In the genomic region with DNA sequence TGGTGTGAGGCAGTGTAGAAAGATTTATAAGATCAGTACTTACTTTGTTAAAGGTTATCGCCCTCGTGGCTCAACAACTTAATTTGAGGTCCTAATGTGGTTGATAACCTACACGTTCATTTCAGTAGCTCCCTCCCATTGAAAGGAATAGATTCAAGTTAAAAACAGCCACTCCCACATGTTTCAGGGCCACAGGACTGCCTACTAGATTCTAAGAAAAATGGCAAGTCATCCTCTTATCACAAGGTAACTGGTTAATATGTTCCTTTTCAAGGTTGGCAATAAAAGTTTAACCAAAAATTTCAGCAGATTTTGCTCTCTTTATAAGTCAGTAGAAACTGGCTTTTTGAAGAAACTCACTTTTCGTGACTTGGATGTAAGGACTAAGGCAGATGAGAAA, we compare ENCODE assay signal across 26 cellular contexts. TPM values are rescaled to one million over a fixed set of nuclear protein-coding genes. Genes with fewer than 3 reads are reported as not detected.
DNase-seq lines count a peak whose midpoint lies in the region; ATAC-seq, FAIRE-seq and TF ChIP-seq lines count a peak whose summit lies in the region.
"Had no signal": no experiment of that assay in that cellular context is flagged by ENCODE, and none has a peak within 500 bp of the region (broad histone marks: within the 10 kb centered on the region; RNA-seq: fewer than 3 reads in every experiment).

No MANE protein-coding gene starts in this region.

- TF ChIP-seq POLR2A in adrenal gland (IDR thresholded peaks at IDR 0.05) (peak in 1 of 2 donors; percentile 19), HepG2 (IDR thresholded peaks at IDR 0.05; ENCODE audit: insufficient read depth in 1 of 2, low read depth in 2 of 2, low read length in 2 of 2) (no peak; a peak in 1 of 4 replicates)

- no peaks in the 10 kb centered on the region for H3K79me1 ChIP-seq in mesenchymal stem cell (replicated peaks; ENCODE audit: low read length, poor library complexity, severe bottlenecking)

- intact Hi-C loops in adrenal gland (cut with DNase I): no loop called here
- intact Hi-C loops in HepG2 (cut with micrococcal nuclease; ENCODE audit: unreplicated experiment): no loop called here

- no peak overlapping the region for H3K14ac ChIP-seq in mesenchymal stem cell (ENCODE audit: low read length in 2 of 2)

- H2BK12ac ChIP-seq in mesenchymal stem cell (ENCODE audit: low read length in 2 of 2): no peak overlapping the region

- no peak overlapping the region for H3K4me2 ChIP-seq in SK-N-SH
- H3K4me2 ChIP-seq in HepG2 (ENCODE audit: low read depth, low read length): peak overlapping the region; percentile 19
- no peak overlapping the region for H3K4me2 ChIP-seq in mesenchymal stem cell (ENCODE audit: low read length, poor library complexity, severe bottlenecking)
- H3K4me2 ChIP-seq: BLaER1 treated with 17β-estradiol and CSF1 and Interleukin-3, amounts not matched to agents 10 nM and 100 nM; GM23338; KMS-11 had no signal

- H3K18ac ChIP-seq in mesenchymal stem cell (ENCODE audit: low read depth in 1 of 2, low read length in 2 of 2): no peak overlapping the region

- H3K9ac ChIP-seq in SK-N-SH (no peak overlapping the region), HepG2 (ENCODE audit: insufficient read depth, low read depth, low read length) (no peak overlapping the region), mesenchymal stem cell (ENCODE audit: low read length) (no peak overlapping the region)
- H3K9ac ChIP-seq: BLaER1 treated with 17β-estradiol and CSF1 and Interleukin-3, amounts not matched to agents 10 nM and 100 nM; KMS-11 had no signal

- H3K9me3 ChIP-seq in SK-N-SH: no peaks in the 10 kb centered on the region
- H3K9me3 ChIP-seq in adrenal gland (replicated peaks in 1 of 3): no peaks in the 10 kb centered on the region
- H3K9me3 ChIP-seq in HepG2 (ENCODE audit: low read length): peaks cover 8% of the 10 kb centered on the region
- H3K9me3 ChIP-seq in mesenchymal stem cell (ENCODE audit: control insufficient read depth, low read length): no peaks in the 10 kb centered on the region

- no peak overlapping the region for H3K4ac ChIP-seq in mesenchymal stem cell (ENCODE audit: low read depth in 1 of 2, low read length in 2 of 2)

- no peaks in the 10 kb centered on the region for H3K9me2 ChIP-seq in SK-N-SH

- no peak overlapping the region for H2BK15ac ChIP-seq in mesenchymal stem cell (ENCODE audit: low read depth, poor library complexity, severe bottlenecking)

- no peak overlapping the region for H3K4me3 Mint-ChIP-seq in stimulated activated effector memory CD8-positive, alpha-beta T cell treated with anti-CD3 and anti-CD28 coated beads, Interleukin-12 subunit alpha, Interleukin-12 subunit beta, amount 100 ng/mL, for 72 hours
- H3K4me3 Mint-ChIP-seq: CD4-positive, alpha-beta memory T cell; GM23338 had no signal

- no TSS peak for BruUV-seq in HepG2 (replicated peaks; lab: Mats Ljungman, UMichigan)

- no peak overlapping the region for H3K23ac ChIP-seq in mesenchymal stem cell (ENCODE audit: low read length in 2 of 2)

- TF ChIP-seq RAD21 in SK-N-SH (IDR thresholded peaks at IDR 0.05; ENCODE audit: low read length) (no peak), HepG2 (CRISPR knock-in tag; IDR thresholded peaks at IDR 0.05) (no peak)

- no peak overlapping the region for H2BK5ac ChIP-seq in mesenchymal stem cell (ENCODE audit: low read depth, low read length, poor library complexity, severe bottlenecking)

- H3K27ac Mint-ChIP-seq in stimulated activated effector memory CD8-positive, alpha-beta T cell treated with anti-CD3 and anti-CD28 coated beads, Interleukin-12 subunit alpha, Interleukin-12 subunit beta, amount 100 ng/mL, for 72 hours: no peak overlapping the region
- H3K27ac Mint-ChIP-seq: CD4-positive, alpha-beta memory T cell; GM23338 had no signal

- H2AK5ac ChIP-seq in mesenchymal stem cell (ENCODE audit: low read length, severe bottlenecking): no peak overlapping the region

- WGBS in SK-N-SH (ENCODE audit: low lambda C conversion rate): 42% methylated on average over 4 of the region's 4 CpGs
- WGBS in adrenal gland, 4 donors: 33 to 41% (median 39%) methylated on average over 4 of the region's 4 CpGs
- 35% methylated on average over 4 of the region's 4 CpGs for WGBS in HepG2 (ENCODE audit: low lambda C conversion rate)
- WGBS in mesenchymal stem cell: 95% methylated on average over 4 of the region's 4 CpGs

- H2AFZ ChIP-seq in SK-N-SH (ENCODE audit: low read depth): 0 out of 2 replicates have a peak overlapping the region, but pooled peaks have one; percentile 48
- no peak overlapping the region for H2AFZ ChIP-seq in HepG2 (ENCODE audit: low read length)
- no peak overlapping the region for H2AFZ ChIP-seq in mesenchymal stem cell (ENCODE audit: low read depth, low read length)
- H2AFZ ChIP-seq: GM23338 had no signal

- no peak overlapping the region for H4K8ac ChIP-seq in mesenchymal stem cell (ENCODE audit: low read length)

- H4K91ac ChIP-seq in mesenchymal stem cell (ENCODE audit: low read length): no peak overlapping the region

- H3K36me3 ChIP-seq in SK-N-SH (replicated peaks in 1 of 2; ENCODE audit: control insufficient read depth in 1 of 2, insufficient read depth in 2 of 2, low read length in 1 of 2): no peaks in the 10 kb centered on the region
- no peaks in the 10 kb centered on the region for H3K36me3 ChIP-seq in adrenal gland (replicated peaks in 1 of 2)
- H3K36me3 ChIP-seq in HepG2 (replicated peaks in 1 of 2; ENCODE audit: control insufficient read depth in 1 of 2, insufficient read depth in 2 of 2, low read length in 2 of 2): no peaks in the 10 kb centered on the region
- no peaks in the 10 kb centered on the region for H3K36me3 ChIP-seq in H7 (replicated peaks; ENCODE audit: control insufficient read depth, insufficient read depth, low read length)
- H3K36me3 ChIP-seq in mesenchymal stem cell (ENCODE audit: control insufficient read depth in 1 of 2, insufficient read depth in 2 of 2, low read depth in 1 of 2, low read length in 2 of 2): no peaks in the 10 kb centered on the region
- H3K36me3 ChIP-seq: BLaER1 treated with 17β-estradiol and CSF1 and Interleukin-3, amounts not matched to agents 10 nM and 100 nM had no signal

- TF ChIP-seq CTCF in SK-N-SH (IDR thresholded peaks at IDR 0.05) (no peak), adrenal gland (IDR thresholded peaks at IDR 0.05) (no peak), HepG2 (CRISPR knock-in tag; IDR thresholded peaks at IDR 0.05) (no peak)

- in situ Hi-C loops in HepG2 (cut with HindIII; ENCODE audit: extremely low pct_ligation_motif_present, low pct_unique_long_range_greater_than_20kb): no loop called here

- no peak for DNase-seq in SK-N-SH
- DNase-seq in adrenal gland: peak in 1 of 7 donors; percentile 32
- DNase-seq in HepG2 (ENCODE audit: low spot score): no peak
- no peak for DNase-seq in stimulated activated effector memory CD8-positive, alpha-beta T cell treated with anti-CD3 and anti-CD28 coated beads, Interleukin-12 subunit alpha, Interleukin-12 subunit beta, amount 100 ng/mL, for 72 hours (ENCODE audit: low spot score in 2 of 2)
- DNase-seq in H7: no peak
- DNase-seq in mesenchymal stem cell: no peak
- DNase-seq in globus pallidus (ENCODE audit: low spot score): no peak
- DNase-seq: 8988T; Calu3; CD4-positive, alpha-beta memory T cell; DMS153; HCEC 1CT; NCI-H1105 treated with DMSO at 0.1 percent for 48 hours; NCI-H2029 treated with DMSO at 0.1 percent for 48 hours; NCI-H226; NCI-H510A treated with DMSO at 0.1 percent for 48 hours; NCI-H748 treated with DMSO at 0.1 percent for 48 hours had no signal

- CTCF ChIA-PET in SK-N-SH (lab: Yijun Ruan, JAX): interaction anchor here (1.6 kb wide), 1 partner anchor 21 kb away, joined by 4 read pairs; no protein-coding TSS in a partner anchor
- CTCF ChIA-PET in HepG2 (lab: Yijun Ruan, JAX; ENCODE audit: low intra/inter-chr PET ratio, low total read pairs): no interaction called here

- H3K79me2 ChIP-seq in SK-N-SH (ENCODE audit: insufficient read depth): no peaks in the 10 kb centered on the region
- no peaks in the 10 kb centered on the region for H3K79me2 ChIP-seq in HepG2 (ENCODE audit: insufficient read depth, low read length)

- H3K27me3 ChIP-seq in SK-N-SH (ENCODE audit: insufficient read depth): no peaks in the 10 kb centered on the region; the same call in 1 of the 2 replicates
- H3K27me3 ChIP-seq in adrenal gland: no peaks in the 10 kb centered on the region
- no peaks in the 10 kb centered on the region for H3K27me3 ChIP-seq in HepG2 (ENCODE audit: control insufficient read depth in 1 of 2, insufficient read depth in 2 of 2, low read length in 2 of 2)
- H3K27me3 ChIP-seq in H7 (ENCODE audit: control insufficient read depth, insufficient read depth, low read length): no peaks in the 10 kb centered on the region
- peaks cover 0 to 6% of the 10 kb centered on the region in 2 experiments for H3K27me3 ChIP-seq in mesenchymal stem cell (ENCODE audit: control insufficient read depth in 1 of 2, insufficient read depth in 1 of 2, low read length in 2 of 2)
- H3K27me3 ChIP-seq: BLaER1 treated with 17β-estradiol and CSF1 and Interleukin-3, amounts not matched to agents 10 nM and 100 nM had no signal

- no peak overlapping the region for H3K4me3 ChIP-seq in SK-N-SH (ENCODE audit: low read depth in 2 of 2, low read length in 1 of 2)
- H3K4me3 ChIP-seq in adrenal gland: no peak overlapping the region
- no peak overlapping the region for H3K4me3 ChIP-seq in HepG2 (replicated peaks in 1 of 3; ENCODE audit: insufficient read depth in 1 of 3, low read depth in 2 of 3, low read length in 3 of 3)
- H3K4me3 ChIP-seq in H7 (ENCODE audit: insufficient read depth, low read depth, low read length): no peak overlapping the region
- H3K4me3 ChIP-seq in mesenchymal stem cell (ENCODE audit: insufficient read depth in 1 of 2, low read depth in 1 of 2, low read length in 2 of 2): no peak overlapping the region
- H3K4me3 ChIP-seq: BLaER1 treated with 17β-estradiol and CSF1 and Interleukin-3, amounts not matched to agents 10 nM and 100 nM; GM23338 had no signal

- H3K4me1 ChIP-seq in SK-N-SH (ENCODE audit: control insufficient read depth in 1 of 2, insufficient read depth in 2 of 2, low read depth in 1 of 2, low read length in 1 of 2) (no peaks in the 10 kb centered on the region), adrenal gland (replicated peaks in 1 of 2) (peaks cover 17% of the 10 kb centered on the region in 2 donors), HepG2 (ENCODE audit: insufficient read depth, low read length) (peaks cover 64% of the 10 kb centered on the region), mesenchymal stem cell (ENCODE audit: control insufficient read depth, insufficient read depth, low read depth, low read length) (no peaks in the 10 kb centered on the region)
- H3K4me1 ChIP-seq: BLaER1 treated with 17β-estradiol and CSF1 and Interleukin-3, amounts not matched to agents 10 nM and 100 nM had no signal

- H2BK120ac ChIP-seq in mesenchymal stem cell (ENCODE audit: low read depth, low read length): no peak overlapping the region

- no peak overlapping the region for H3K27ac ChIP-seq in SK-N-SH (ENCODE audit: low read depth in 2 of 2, low read length in 1 of 2)
- peak overlapping the region; percentile 23 to 78 (median 73) for H3K27ac ChIP-seq in adrenal gland
- H3K27ac ChIP-seq in HepG2 (ENCODE audit: extremely low read length, insufficient read depth, low read length): peak overlapping the region; percentile 68
- no peak overlapping the region for H3K27ac ChIP-seq in mesenchymal stem cell (ENCODE audit: low read length, poor library complexity, severe bottlenecking)
- H3K27ac ChIP-seq: BLaER1 treated with 17β-estradiol and CSF1 and Interleukin-3, amounts not matched to agents 10 nM and 100 nM; HL-60; KMS-11; RWPE1 had no signal

- POLR2A ChIA-PET in SK-N-SH (lab: Yijun Ruan, JAX) (no interaction called here), HepG2 (lab: Yijun Ruan, JAX) (interaction anchor here (1.1 to 1.6 kb wide), 2 partner anchors 20 to 22 kb away, joined by 3 to 5 read pairs; no protein-coding TSS in a partner anchor)

- peak; percentile 39 for FAIRE-seq in HepG2 (lab: Jason Lieb, UNC)
- FAIRE-seq: GM12891 had no signal

- no peaks in the 10 kb centered on the region for H3K36me3 Mint-ChIP-seq in stimulated activated effector memory CD8-positive, alpha-beta T cell treated with anti-CD3 and anti-CD28 coated beads, Interleukin-12 subunit alpha, Interleukin-12 subunit beta, amount 100 ng/mL, for 72 hours
- H3K36me3 Mint-ChIP-seq: CD4-positive, alpha-beta memory T cell had no signal

- ATAC-seq in SK-N-SH treated with all-trans-retinoic acid at 6 μM for 48 hours (no peak), HepG2 (peak; percentile 69)
- peak; percentile 28 for ATAC-seq in stimulated activated effector memory CD8-positive, alpha-beta T cell treated with anti-CD3 and anti-CD28 coated beads, Interleukin-12 subunit alpha, Interleukin-12 subunit beta, amount 100 ng/mL, for 72 hours
- ATAC-seq: GM23338 had no signal

- H4K20me1 ChIP-seq in SK-N-SH (ENCODE audit: insufficient read depth) (no peaks in the 10 kb centered on the region), HepG2 (ENCODE audit: insufficient read depth, low read length) (no peaks in the 10 kb centered on the region)
- H4K20me1 ChIP-seq: BLaER1 treated with 17β-estradiol and CSF1 and Interleukin-3, amounts not matched to agents 10 nM and 100 nM had no signal

- no peaks in the 10 kb centered on the region for H3K4me1 Mint-ChIP-seq in stimulated activated effector memory CD8-positive, alpha-beta T cell treated with anti-CD3 and anti-CD28 coated beads, Interleukin-12 subunit alpha, Interleukin-12 subunit beta, amount 100 ng/mL, for 72 hours
- H3K4me1 Mint-ChIP-seq: CD4-positive, alpha-beta memory T cell had no signal

- peaks cover 4% of the 10 kb centered on the region for H3K9me3 Mint-ChIP-seq in stimulated activated effector memory CD8-positive, alpha-beta T cell treated with anti-CD3 and anti-CD28 coated beads, Interleukin-12 subunit alpha, Interleukin-12 subunit beta, amount 100 ng/mL, for 72 hours

- no peak for TF ChIP-seq EP300 in SK-N-SH (IDR thresholded peaks at IDR 0.05; ENCODE audit: borderline replicate concordance in 1 of 2, low read depth in 1 of 2, low read length in 1 of 2)
- no peak for TF ChIP-seq EP300 in HepG2 (IDR thresholded peaks at IDR 0.05; ENCODE audit: low read depth in 2 of 2, low read length in 2 of 2)
- TF ChIP-seq EP300 in HepG2 (CRISPR knock-in tag; IDR thresholded peaks at IDR 0.05; ENCODE audit: borderline replicate concordance): no peak

- no peaks in the 10 kb centered on the region for H3F3A ChIP-seq in SK-N-SH (replicated peaks; ENCODE audit: insufficient read depth)

RNA-seq across cellular contexts. Expression of a gene that starts 17.1 kb away (rescaled TPM):
- polyA plus RNA-seq in SK-N-SH (2012; rRNA removed): not detected in 2 replicates
- not detected in 2 replicates for polyA plus RNA-seq in SK-N-SH (2012; cell fraction: cytosol; rRNA removed)
- polyA plus RNA-seq in SK-N-SH (2012; cell fraction: nucleus; rRNA removed): not detected in 2 replicates
- 1 to 10 TPM in 7 of 8 donors, under 1 TPM in 1; 0.46 to 4.9 (median 1.8) TPM for total RNA-seq in adrenal gland
- polyA plus RNA-seq in adrenal gland: 1 to 10 TPM in 2 of 3 donors, under 1 TPM in 1; 0.32 to 8.4 (median 2.0) TPM
- 13.7 and 21.5 TPM in 2 replicates for total RNA-seq in HepG2 (2016; rRNA removed; fragmentation: Illumina TruSeq; extraction: Trizol)
- 3.0 and 3.4 TPM in 2 replicates for total RNA-seq in HepG2 (2016; cell fraction: cytosol; rRNA removed; fragmentation: Illumina TruSeq; extraction: Trizol; ENCODE audit: low read depth)
- total RNA-seq in HepG2 (2016; cell fraction: insoluble cytoplasmic fraction; rRNA removed; fragmentation: Illumina TruSeq; extraction: Trizol): 15.4 and 22.0 TPM in 2 replicates
- 3.4 and 4.3 TPM in 2 replicates for total RNA-seq in HepG2 (2016; cell fraction: membrane; rRNA removed; fragmentation: Illumina TruSeq; extraction: Trizol)
- total RNA-seq in HepG2 (2016; cell fraction: nucleus; rRNA removed; fragmentation: Illumina TruSeq; extraction: Trizol): 6.0 TPM in 2 replicates
- 0.75 and 1.1 TPM in 2 replicates for polyA plus RNA-seq in HepG2 (2011; rRNA removed)
- 0.32 and 0.96 TPM in 2 replicates for polyA plus RNA-seq in HepG2 (2011; cell fraction: cytosol; rRNA removed)
- polyA plus RNA-seq in HepG2 (2011; cell fraction: nucleus; rRNA removed): 0.16 and 0.26 TPM in 2 replicates
- 1.8 and 3.2 TPM in 2 replicates for polyA plus RNA-seq in HepG2 (2012)
- 3.8 and 4.2 TPM in 2 replicates for polyA plus RNA-seq in HepG2 (2016; cell fraction: cytosol; fragmentation: Illumina TruSeq; extraction: Trizol; ENCODE audit: low read depth)
- polyA plus RNA-seq in HepG2 (2016; cell fraction: insoluble cytoplasmic fraction; fragmentation: Illumina TruSeq; extraction: Trizol; ENCODE audit: low read depth): 27.0 and 28.3 TPM in 2 replicates
- polyA plus RNA-seq in HepG2 (2016; cell fraction: membrane; fragmentation: Illumina TruSeq; extraction: Trizol; ENCODE audit: low read depth): 3.6 and 4.5 TPM in 2 replicates
- 7.2 and 8.9 TPM in 2 replicates for polyA plus RNA-seq in HepG2 (2016; cell fraction: nucleus; fragmentation: Illumina TruSeq; extraction: Trizol; ENCODE audit: insufficient read depth, low read depth)
- not detected in 2 replicates for polyA minus RNA-seq in HepG2 (2011; rRNA and poly(A)+ RNA removed; ENCODE audit: low replicate concordance)
- 0.79 TPM in 1 of 2 replicates, not detected in the other for polyA minus RNA-seq in HepG2 (2011; cell fraction: cytosol; rRNA and poly(A)+ RNA removed)
- not detected in 2 replicates for polyA minus RNA-seq in HepG2 (2011; cell fraction: nucleus; rRNA and poly(A)+ RNA removed)
- not detected in 2 replicates for total RNA-seq in H7 (2014; rRNA removed; shearing (Covaris generic))
- polyA plus RNA-seq in mesenchymal stem cell (2013, experiment 1 of 2): not detected
- polyA plus RNA-seq in mesenchymal stem cell (2013, experiment 2 of 2): not detected
- total RNA-seq: Calu3; CD4-positive, alpha-beta memory T cell; G401; GM23338; HT-29 had no signal
- polyA plus RNA-seq: CD4-positive, alpha-beta memory T cell; GM23338 had no signal

RNA-seq across cellular contexts. Expression of a gene that starts 57.4 kb away (rescaled TPM):
- polyA plus RNA-seq in SK-N-SH (2012; rRNA removed) (not detected in 2 replicates), adrenal gland (1,000 to 10,000 TPM in 2 of 3 donors, 100 to 1,000 TPM in 1; 118 to 3,206 (median 1,070) TPM), HepG2 (2011; rRNA removed) (6.2 and 10.4 TPM in 2 replicates)
- not detected in 2 replicates for polyA plus RNA-seq in SK-N-SH (2012; cell fraction: cytosol; rRNA removed)
- not detected in 2 replicates for polyA plus RNA-seq in SK-N-SH (2012; cell fraction: nucleus; rRNA removed)
- total RNA-seq in adrenal gland (1,000 to 10,000 TPM in 3 of 8 donors, 100 to 1,000 TPM in 5; 185 to 5,177 (median 599) TPM), HepG2 (2016; rRNA removed; fragmentation: Illumina TruSeq; extraction: Trizol) (282 and 403 TPM in 2 replicates)
- 68.1 and 74.6 TPM in 2 replicates for total RNA-seq in HepG2 (2016; cell fraction: cytosol; rRNA removed; fragmentation: Illumina TruSeq; extraction: Trizol; ENCODE audit: low read depth)
- total RNA-seq in HepG2 (2016; cell fraction: insoluble cytoplasmic fraction; rRNA removed; fragmentation: Illumina TruSeq; extraction: Trizol): 274 and 437 TPM in 2 replicates
- total RNA-seq in HepG2 (2016; cell fraction: membrane; rRNA removed; fragmentation: Illumina TruSeq; extraction: Trizol): 53.4 and 58.4 TPM in 2 replicates
- 81.1 and 92.5 TPM in 2 replicates for total RNA-seq in HepG2 (2016; cell fraction: nucleus; rRNA removed; fragmentation: Illumina TruSeq; extraction: Trizol)
- polyA plus RNA-seq in HepG2 (2011; cell fraction: cytosol; rRNA removed): 3.3 and 11.5 TPM in 2 replicates
- polyA plus RNA-seq in HepG2 (2011; cell fraction: nucleus; rRNA removed): 1.1 and 5.1 TPM in 2 replicates
- 23.5 and 25.6 TPM in 2 replicates for polyA plus RNA-seq in HepG2 (2012)
- 65.7 and 72.4 TPM in 2 replicates for polyA plus RNA-seq in HepG2 (2016; cell fraction: cytosol; fragmentation: Illumina TruSeq; extraction: Trizol; ENCODE audit: low read depth)
- 405 and 428 TPM in 2 replicates for polyA plus RNA-seq in HepG2 (2016; cell fraction: insoluble cytoplasmic fraction; fragmentation: Illumina TruSeq; extraction: Trizol; ENCODE audit: low read depth)
- polyA plus RNA-seq in HepG2 (2016; cell fraction: membrane; fragmentation: Illumina TruSeq; extraction: Trizol; ENCODE audit: low read depth): 47.2 and 52.6 TPM in 2 replicates
- 121 and 127 TPM in 2 replicates for polyA plus RNA-seq in HepG2 (2016; cell fraction: nucleus; fragmentation: Illumina TruSeq; extraction: Trizol; ENCODE audit: insufficient read depth, low read depth)
- polyA minus RNA-seq in HepG2 (2011; rRNA and poly(A)+ RNA removed; ENCODE audit: low replicate concordance): 1.8 TPM in 1 of 2 replicates, not detected in the other
- polyA minus RNA-seq in HepG2 (2011; cell fraction: cytosol; rRNA and poly(A)+ RNA removed): 1.7 and 7.1 TPM in 2 replicates
- 0.77 and 2.4 TPM in 2 replicates for polyA minus RNA-seq in HepG2 (2011; cell fraction: nucleus; rRNA and poly(A)+ RNA removed)
- 0.70 and 0.94 TPM in 2 replicates for total RNA-seq in H7 (2014; rRNA removed; shearing (Covaris generic))
- polyA plus RNA-seq in mesenchymal stem cell (2013, experiment 1 of 2): not detected
- polyA plus RNA-seq in mesenchymal stem cell (2013, experiment 2 of 2): not detected
- total RNA-seq: Calu3; CD4-positive, alpha-beta memory T cell; G401; GM23338; HT-29 had no signal
- polyA plus RNA-seq: CD4-positive, alpha-beta memory T cell; GM23338 had no signal

Comparison
In these comparisons a context has a peak if more than half of its experiments do, and no peak if none do; other contexts are left out.
1. H3K27ac ChIP-seq: peak in adrenal gland (5 of 5) and HepG2 (single experiment); none in SK-N-SH (0 of 2) and mesenchymal stem cell (single experiment).
2. RNA of a gene that starts 57.4 kb away (total RNA-seq): 185 to 5,177 TPM in adrenal gland and 53.4 to 437 TPM in HepG2; 0.70 to 0.94 TPM in H7; every median in the first group is over 10 times any median in the second.